8 cellular contexts compared by ENCODE assay signal in genomic region chr16:74368002-74368979, GRCh38. TPM values are rescaled to one million over a fixed set of nuclear protein-coding genes. Genes with fewer than 3 reads are reported as not detected.
A peak's percentile ranks its signal among the peaks of the same experiment; 100 is the strongest.
DNase-seq lines count a peak whose midpoint lies in the region; ATAC-seq and TF ChIP-seq lines count a peak whose summit lies in the region.
"Not testable (repeated sequence)": the region's sequence is repeated elsewhere in the genome, so short reads cannot be mapped to it uniquely, and the experiment has no call there.

No MANE protein-coding gene starts in this region.

- H3K4me1 Mint-ChIP-seq in activated CD4-positive, alpha-beta T cell treated with anti-CD3 and anti-CD28 coated beads, Interleukin-2, amount 10 ng/mL, durations not matched to agents 7 days and 5 days: peaks cover 16% of the 10 kb centered on the region

- not testable (repeated sequence) for TF ChIP-seq CTCF in BJ (IDR thresholded peaks at IDR 0.05; ENCODE audit: insufficient read depth, low read depth, low read length); left lung (IDR thresholded peaks at IDR 0.05)

- not testable (repeated sequence) for H3K27me3 ChIP-seq in BJ (ENCODE audit: control insufficient read depth, insufficient read depth, low read length); left lung

- H3K4me3 ChIP-seq in BJ (ENCODE audit: low read depth, low read length) (peak overlapping the region; percentile 89), left lung (peak overlapping the region; percentile 55 to 79)

- not testable (repeated sequence) for H3K36me3 ChIP-seq in BJ (ENCODE audit: control insufficient read depth, insufficient read depth, low read length)
- peaks cover 0 to 16% of the 10 kb centered on the region in 2 donors for H3K36me3 ChIP-seq in left lung

- not testable (repeated sequence) for H3K36me3 Mint-ChIP-seq in activated CD4-positive, alpha-beta T cell treated with anti-CD3 and anti-CD28 coated beads, Interleukin-2, amount 10 ng/mL, durations not matched to agents 7 days and 5 days (ENCODE audit: low read depth)

- CTCF ChIA-PET in BJ (lab: Yijun Ruan, JAX); activated CD4-positive, alpha-beta T cell treated with anti-CD3 and anti-CD28 coated beads, Interleukin-2, amount 10 ng/mL, durations not matched to agents 7 days and 5 days (lab: Charles Lee): not testable (repeated sequence)

- DNase-seq in BJ (ENCODE audit: low read depth): peak; percentile 53
- peak; percentile 87 to 93 for DNase-seq in NCI-H524 (lab: John Stamatoyannopoulos, UW)
- peak; percentile 98 for DNase-seq in activated CD4-positive, alpha-beta T cell treated with anti-CD3 and anti-CD28 coated beads, Interleukin-2, amount 10 ng/mL, durations not matched to agents 7 days and 5 days
- peak; percentile 76 for DNase-seq in cortex of kidney (lab: John Stamatoyannopoulos, UW)
- peak; percentile 96 to 100 for DNase-seq in left lung
- peak; percentile 97 to 98 for DNase-seq in stimulated activated CD4-positive, alpha-beta T cell treated with anti-CD3 and anti-CD28 coated beads, Interleukin-2, amount 100 ng/mL, for 24 hours

- H3K27ac ChIP-seq in left lung: peak overlapping the region; percentile 67 to 86

- H3K9me3 Mint-ChIP-seq in activated CD4-positive, alpha-beta T cell treated with anti-CD3 and anti-CD28 coated beads, Interleukin-2, amount 10 ng/mL, durations not matched to agents 7 days and 5 days: not testable (repeated sequence)

- not testable (repeated sequence) for H3K27me3 Mint-ChIP-seq in activated CD4-positive, alpha-beta T cell treated with anti-CD3 and anti-CD28 coated beads, Interleukin-2, amount 10 ng/mL, durations not matched to agents 7 days and 5 days

- intact Hi-C loops in left lung (cut with DNase I): not testable (repeated sequence)

- H3K9me3 ChIP-seq in left lung: not testable (repeated sequence)

- peak overlapping the region; percentile 93 for H3K4me3 Mint-ChIP-seq in activated CD4-positive, alpha-beta T cell treated with anti-CD3 and anti-CD28 coated beads, Interleukin-2, amount 10 ng/mL, durations not matched to agents 7 days and 5 days

- peak overlapping the region; percentile 92 for H3K27ac Mint-ChIP-seq in activated CD4-positive, alpha-beta T cell treated with anti-CD3 and anti-CD28 coated beads, Interleukin-2, amount 10 ng/mL, durations not matched to agents 7 days and 5 days

- peaks cover 6 to 33% of the 10 kb centered on the region in 2 donors for H3K4me1 ChIP-seq in left lung

- POLR2A ChIA-PET in BJ (lab: Charles Lee): interaction anchor here (0.6 to 0.7 kb wide), 2 partner anchors 44 to 56 kb away, joined by 3 to 17 read pairs; no protein-coding TSS in a partner anchor
- POLR2A ChIA-PET in activated CD4-positive, alpha-beta T cell treated with anti-CD3 and anti-CD28 coated beads, Interleukin-2, amount 10 ng/mL, durations not matched to agents 7 days and 5 days (lab: Charles Lee): not testable (repeated sequence)

- ATAC-seq in GM19328 (IDR thresholded peaks at IDR 0.05; ENCODE audit: unreplicated experiment) (peak; percentile 93), HG03460 (IDR thresholded peaks at IDR 0.05; ENCODE audit: unreplicated experiment) (peak; percentile 96), left lung (peak; percentile 98)

RNA-seq across cellular contexts. Expression of gene NPIPB15, which starts 7.8 kb away (rescaled TPM):
- 2.9 and 3.0 TPM in 2 replicates for polyA plus RNA-seq in BJ (2011; rRNA removed)
- 0.36 TPM in 1 of 2 replicates, not detected in the other for polyA minus RNA-seq in BJ (2011; rRNA and poly(A)+ RNA removed)
- total RNA-seq in activated CD4-positive, alpha-beta T cell treated with anti-CD3 and anti-CD28 coated beads, Interleukin-2, amount 10 ng/mL, durations not matched to agents 7 days and 5 days: 1 to 10 TPM; 2.9 to 3.8 TPM
- 1 to 10 TPM; 2.7 to 7.8 TPM for total RNA-seq in left lung

RNA-seq across cellular contexts. Expression of gene CLEC18B, which starts 53.0 kb away (rescaled TPM):
- polyA plus RNA-seq in BJ (2011; rRNA removed): 0.05 TPM in 1 of 2 replicates, not detected in the other
- 0.09 and 0.67 TPM in 2 replicates for polyA minus RNA-seq in BJ (2011; rRNA and poly(A)+ RNA removed)
- 1 to 10 TPM; 1.4 to 1.9 TPM for total RNA-seq in activated CD4-positive, alpha-beta T cell treated with anti-CD3 and anti-CD28 coated beads, Interleukin-2, amount 10 ng/mL, durations not matched to agents 7 days and 5 days
- total RNA-seq in left lung: 1 to 10 TPM in 1 of 2 donors, not detected in 1; 2.2 TPM

Comparison
In these comparisons a context has a peak if more than half of its experiments do, and no peak if none do; other contexts are left out.
1. Peak in every context shown above with its lines: DNase-seq, ATAC-seq, H3K4me3 ChIP-seq and H3K27ac ChIP-seq.